Comparison of ENCODE assay signal across 16 cellular contexts in the genomic region with DNA sequence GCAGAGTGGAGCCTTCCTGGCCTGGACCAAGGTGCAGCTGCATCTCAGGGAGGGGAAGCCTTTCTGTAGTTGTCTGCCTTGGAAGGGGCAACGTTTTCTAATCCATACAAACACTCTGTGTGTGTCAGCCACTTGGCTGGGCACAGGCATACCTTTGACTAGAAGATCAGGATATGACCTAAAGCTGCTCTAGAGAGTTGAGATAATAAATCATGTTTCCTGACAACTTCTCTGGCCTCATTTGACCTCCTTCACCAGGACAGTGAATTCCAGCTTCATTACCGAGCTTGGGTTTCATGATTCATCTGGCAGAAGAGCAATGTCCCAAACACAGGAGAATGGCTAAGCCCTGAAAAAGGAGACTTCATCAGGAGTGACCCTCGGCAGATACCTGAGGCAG.
DNase-seq lines count a peak whose midpoint lies in the region; ATAC-seq and TF ChIP-seq lines count a peak whose summit lies in the region.
"Had no signal": no experiment of that assay in that cellular context is flagged by ENCODE, and none has a peak within 500 bp of the region (broad histone marks: within the 10 kb centered on the region; RNA-seq: fewer than 3 reads in every experiment).

No MANE protein-coding gene starts in this region.

- H4K91ac ChIP-seq in trophoblast cell (ENCODE audit: low read depth, low read length) = no peak overlapping the region

- no peak overlapping the region for H3K27ac Mint-ChIP-seq in GM23338
- H3K27ac Mint-ChIP-seq: activated CD4-positive, alpha-beta memory T cell treated with anti-CD3 and anti-CD28 coated beads, Interleukin-2, amount 10 ng/mL, durations not matched to agents 7 days and 5 days; activated naive CD8-positive, alpha-beta T cell; endodermal cell; naive thymus-derived CD8-positive, alpha-beta T cell had no signal

- no peak overlapping the region for H3K4me2 ChIP-seq in trophoblast cell (ENCODE audit: low read length)
- H3K4me2 ChIP-seq in GM23338 = no peak overlapping the region
- H3K4me2 ChIP-seq: smooth muscle cell had no signal

- no peaks in the 10 kb centered on the region; the same call in 1 of the 2 replicates for H4K20me1 ChIP-seq in GM23338 (replicated peaks; ENCODE audit: insufficient read depth)

- no peak overlapping the region for H3K4me3 ChIP-seq in trophoblast cell (ENCODE audit: low read depth, low read length)
- H3K4me3 ChIP-seq in GM23338 = no peak overlapping the region
- H3K4me3 ChIP-seq: smooth muscle cell had no signal

- no peaks in the 10 kb centered on the region for H3K27me3 ChIP-seq in trophoblast cell (ENCODE audit: insufficient read depth, low read length)
- H3K27me3 ChIP-seq in GM23338 (ENCODE audit: insufficient read depth) = peaks cover 9% of the 10 kb centered on the region; the same call in 1 of the 2 replicates

- peak; percentile 85 for DNase-seq in ELR (ENCODE audit: low read depth)
- DNase-seq in RPMI7951 (ENCODE audit: low read depth) = peak; percentile 90
- peak; percentile 24 to 51 for DNase-seq in trophoblast cell
- no peak for DNase-seq in Kasumi-1 (lab: John Stamatoyannopoulos, UW)
- no peak for DNase-seq in activated T-cell treated with anti-CD3 and anti-CD28 coated beads for 4 hours
- DNase-seq in ureter (ENCODE audit: low spot score) = no peak
- DNase-seq in GM23338 (ENCODE audit: low spot score) = no peak
- DNase-seq: activated CD4-positive, alpha-beta memory T cell treated with anti-CD3 and anti-CD28 coated beads, Interleukin-2, amount 10 ng/mL, durations not matched to agents 7 days and 5 days; naive thymus-derived CD8-positive, alpha-beta T cell; NCI-H1694; T-helper 2 cell had no signal

- H3K9ac ChIP-seq in trophoblast cell (ENCODE audit: low read length) = no peak overlapping the region

- no peaks in the 10 kb centered on the region for H3K9me2 ChIP-seq in GM23338 (ENCODE audit: insufficient read depth)

- ATAC-seq in esophagus mucosa (peak; percentile 22), GM23338 (no peak)
- ATAC-seq: naive thymus-derived CD8-positive, alpha-beta T cell had no signal

- no peak overlapping the region for H2AK5ac ChIP-seq in trophoblast cell (ENCODE audit: low read length)

- H3K4ac ChIP-seq in trophoblast cell (ENCODE audit: low read depth, low read length) = no peak overlapping the region

- no peak overlapping the region for H3K18ac ChIP-seq in trophoblast cell (ENCODE audit: low read length)

- H3K27ac ChIP-seq in trophoblast cell (ENCODE audit: low read depth, low read length) (no peak overlapping the region), GM23338 (ENCODE audit: low read depth) (no peak overlapping the region)
- H3K27ac ChIP-seq: HL-60 had no signal

- H3K79me2 ChIP-seq in trophoblast cell (ENCODE audit: control insufficient read depth, insufficient read depth, low read length, poor library complexity) = no peaks in the 10 kb centered on the region
- no peaks in the 10 kb centered on the region for H3K79me2 ChIP-seq in GM23338 (replicated peaks; ENCODE audit: insufficient read depth)

- H3K14ac ChIP-seq in trophoblast cell (ENCODE audit: low read length) = no peak overlapping the region

- H2BK5ac ChIP-seq in trophoblast cell (ENCODE audit: low read depth, low read length, poor library complexity) = no peak overlapping the region

- H3K36me3 ChIP-seq in trophoblast cell (ENCODE audit: control insufficient read depth in 1 of 2, insufficient read depth in 2 of 2, low read length in 2 of 2) (no peaks in the 10 kb centered on the region), GM23338 (ENCODE audit: insufficient read depth) (no peaks in the 10 kb centered on the region)

- no peak overlapping the region for H3K4me3 Mint-ChIP-seq in GM23338
- H3K4me3 Mint-ChIP-seq: activated CD4-positive, alpha-beta memory T cell treated with anti-CD3 and anti-CD28 coated beads, Interleukin-2, amount 10 ng/mL, durations not matched to agents 7 days and 5 days; activated naive CD8-positive, alpha-beta T cell; endodermal cell; naive thymus-derived CD8-positive, alpha-beta T cell had no signal

- WGBS in trophoblast cell (ENCODE audit: extremely low coverage, insufficient coverage, insufficient read length) = no CpG with 5 or more reads among the region's 3 CpGs

- no peaks in the 10 kb centered on the region for H3K79me1 ChIP-seq in trophoblast cell (ENCODE audit: low read length)

- TF ChIP-seq CTCF in GM23338 (conservative IDR thresholded peaks at IDR 0.05; ENCODE audit: low read depth in 2 of 2) = no peak

- no peaks in the 10 kb centered on the region for H3F3A ChIP-seq in GM23338 (replicated peaks; ENCODE audit: low read depth)

- no peaks in the 10 kb centered on the region for H3K36me3 Mint-ChIP-seq in GM23338 (ENCODE audit: low read depth)
- H3K36me3 Mint-ChIP-seq: activated naive CD8-positive, alpha-beta T cell; naive thymus-derived CD8-positive, alpha-beta T cell had no signal

- H3K9me3 ChIP-seq in trophoblast cell (ENCODE audit: insufficient read depth, low read depth, low read length) = no peaks in the 10 kb centered on the region

- H3K4me1 Mint-ChIP-seq in GM23338 = peaks cover 25% of the 10 kb centered on the region
- H3K4me1 Mint-ChIP-seq: activated CD4-positive, alpha-beta memory T cell treated with anti-CD3 and anti-CD28 coated beads, Interleukin-2, amount 10 ng/mL, durations not matched to agents 7 days and 5 days had no signal

- H3K23ac ChIP-seq in trophoblast cell (ENCODE audit: low read length) = no peak overlapping the region

- H2BK120ac ChIP-seq in trophoblast cell (ENCODE audit: insufficient read depth, low read length, poor library complexity) = no peak overlapping the region

- H2BK12ac ChIP-seq in trophoblast cell (ENCODE audit: low read length) = no peak overlapping the region

- peaks cover 3 to 6% of the 10 kb centered on the region in 2 experiments for H3K4me1 ChIP-seq in trophoblast cell (ENCODE audit: control insufficient read depth in 1 of 2, insufficient read depth in 2 of 2, low read length in 2 of 2)
- peaks cover 24% of the 10 kb centered on the region for H3K4me1 ChIP-seq in GM23338 (ENCODE audit: insufficient read depth)

- H4K12ac ChIP-seq in trophoblast cell (ENCODE audit: low read depth, low read length) = no peak overlapping the region

- H3K9me3 Mint-ChIP-seq in GM23338 = no peaks in the 10 kb centered on the region
- H3K9me3 Mint-ChIP-seq: activated CD4-positive, alpha-beta memory T cell treated with anti-CD3 and anti-CD28 coated beads, Interleukin-2, amount 10 ng/mL, durations not matched to agents 7 days and 5 days; endodermal cell had no signal

- no peak overlapping the region for H2AFZ ChIP-seq in trophoblast cell (ENCODE audit: insufficient read depth, low read length, poor library complexity)
- H2AFZ ChIP-seq in GM23338 = no peak overlapping the region

- peaks cover 20% of the 10 kb centered on the region for H3K27me3 Mint-ChIP-seq in GM23338 (ENCODE audit: insufficient read depth, low read depth, poor library complexity)
- H3K27me3 Mint-ChIP-seq: activated CD4-positive, alpha-beta memory T cell treated with anti-CD3 and anti-CD28 coated beads, Interleukin-2, amount 10 ng/mL, durations not matched to agents 7 days and 5 days; activated naive CD8-positive, alpha-beta T cell had no signal

- H4K8ac ChIP-seq in trophoblast cell (ENCODE audit: low read depth, low read length) = no peak overlapping the region

TF ChIP-seq in GM23338, 12 proteins besides CTCF, POLR2A, EP300 and RAD21 (continues in another document):
- TF ChIP-seq ZNF114 (CRISPR knock-in tag; IDR thresholded peaks at IDR 0.05) (no peak), EZH2phosphoT487 (IDR thresholded peaks at IDR 0.05; ENCODE audit: unreplicated experiment) (no peak), STAT1 (IDR thresholded peaks at IDR 0.05; ENCODE audit: unreplicated experiment) (no peak), EZH2 (IDR thresholded peaks at IDR 0.05; ENCODE audit: low read depth, unreplicated experiment) (no peak), CREB1 (CRISPR knock-in tag; IDR thresholded peaks at IDR 0.05; ENCODE audit: low read depth) (no peak)
- TF ChIP-seq, protein P1, sequence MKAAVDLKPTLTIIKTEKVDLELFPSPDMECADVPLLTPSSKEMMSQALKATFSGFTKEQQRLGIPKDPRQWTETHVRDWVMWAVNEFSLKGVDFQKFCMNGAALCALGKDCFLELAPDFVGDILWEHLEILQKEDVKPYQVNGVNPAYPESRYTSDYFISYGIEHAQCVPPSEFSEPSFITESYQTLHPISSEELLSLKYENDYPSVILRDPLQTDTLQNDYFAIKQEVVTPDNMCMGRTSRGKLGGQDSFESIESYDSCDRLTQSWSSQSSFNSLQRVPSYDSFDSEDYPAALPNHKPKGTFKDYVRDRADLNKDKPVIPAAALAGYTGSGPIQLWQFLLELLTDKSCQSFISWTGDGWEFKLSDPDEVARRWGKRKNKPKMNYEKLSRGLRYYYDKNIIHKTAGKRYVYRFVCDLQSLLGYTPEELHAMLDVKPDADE (IDR thresholded peaks at IDR 0.05) = no peak

Comparison
In these comparisons a context has a peak if more than half of its experiments do, and no peak if none do; other contexts are left out.
1. DNase-seq: peak in ELR (single experiment), RPMI7951 (single experiment) and trophoblast cell (2 of 2); none in Kasumi-1 (0 of 2), activated T-cell treated with anti-CD3 and anti-CD28 coated beads for 4 hours (single experiment), ureter (single experiment) and GM23338 (single experiment).